In the genomic region with DNA sequence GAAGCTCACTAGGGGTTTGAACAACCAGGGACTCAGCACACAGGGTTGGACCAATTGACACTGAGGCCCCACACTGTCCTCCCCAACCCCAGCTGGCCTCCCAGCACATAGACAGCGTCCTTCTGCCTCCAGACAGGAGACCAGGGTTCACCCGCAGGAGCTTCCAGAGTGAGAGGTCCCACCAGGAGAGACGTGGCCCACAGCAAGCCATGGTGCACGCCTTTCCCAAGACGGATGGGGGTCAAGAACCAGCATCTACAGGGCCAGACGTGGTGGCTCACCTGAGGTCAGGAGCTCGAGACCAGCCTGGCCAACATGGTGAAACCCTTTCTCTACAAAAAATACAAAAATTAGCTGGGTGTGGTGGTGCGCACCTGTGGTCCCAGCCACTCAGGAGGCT, we compare ENCODE assay signal across 16 cellular contexts. TPM values are rescaled to one million over a fixed set of nuclear protein-coding genes. Genes with fewer than 3 reads are reported as not detected.
DNase-seq lines count a peak whose midpoint lies in the region; ATAC-seq and TF ChIP-seq lines count a peak whose summit lies in the region.
"Had no signal": no experiment of that assay in that cellular context is flagged by ENCODE, and none has a peak within 500 bp of the region (broad histone marks: within the 10 kb centered on the region; RNA-seq: fewer than 3 reads in every experiment).

No MANE protein-coding gene starts in this region.

- no peaks in the 10 kb centered on the region for H3K36me3 Mint-ChIP-seq in natural killer cell treated with Interleukin-12 subunit alpha and Interleukin-12 subunit beta and Interleukin-15 and Interleukin-18, amount 100 ng/mL, for 72 hours

- no peak overlapping the region for H3K4me3 Mint-ChIP-seq in natural killer cell treated with Interleukin-12 subunit alpha and Interleukin-12 subunit beta and Interleukin-15 and Interleukin-18, amount 100 ng/mL, for 72 hours
- H3K4me3 Mint-ChIP-seq: CD4-positive, alpha-beta memory T cell had no signal

- peaks cover 0 to 46% (median 24%) of the 10 kb centered on the region in 7 donors for H3K27me3 ChIP-seq in heart right ventricle

- no peaks in the 10 kb centered on the region for H3K4me1 Mint-ChIP-seq in natural killer cell treated with Interleukin-12 subunit alpha and Interleukin-12 subunit beta and Interleukin-15 and Interleukin-18, amount 100 ng/mL, for 72 hours (ENCODE audit: low read depth in 2 of 2)

- no peak overlapping the region for H3K27ac ChIP-seq in heart right ventricle
- H3K27ac ChIP-seq: GM23248, HL-60 had no signal

- H3K36me3 ChIP-seq in heart right ventricle: no peaks in the 10 kb centered on the region

- WGBS in heart right ventricle, 2 donors: 83% methylated on average over 8 of the region's 8 CpGs

- ATAC-seq in left ventricle myocardium superior (no peak), heart right ventricle (no peak), GM21360 (IDR thresholded peaks at IDR 0.05; ENCODE audit: unreplicated experiment) (no peak)
- ATAC-seq in natural killer cell treated with Interleukin-12 subunit alpha and Interleukin-12 subunit beta and Interleukin-15 and Interleukin-18, amount 100 ng/mL, for 72 hours: no peak
- ATAC-seq: GM12878, HCT116 had no signal

- no peak overlapping the region for H3K27ac Mint-ChIP-seq in natural killer cell treated with Interleukin-12 subunit alpha and Interleukin-12 subunit beta and Interleukin-15 and Interleukin-18, amount 100 ng/mL, for 72 hours

- no peaks in the 10 kb centered on the region for H3K9me3 Mint-ChIP-seq in natural killer cell treated with Interleukin-12 subunit alpha and Interleukin-12 subunit beta and Interleukin-15 and Interleukin-18, amount 100 ng/mL, for 72 hours
- H3K9me3 Mint-ChIP-seq: CD4-positive, alpha-beta memory T cell had no signal

- H3K27me3 Mint-ChIP-seq in natural killer cell treated with Interleukin-12 subunit alpha and Interleukin-12 subunit beta and Interleukin-15 and Interleukin-18, amount 100 ng/mL, for 72 hours: peaks cover 0 to 5% of the 10 kb centered on the region in 2 donors
- H3K27me3 Mint-ChIP-seq: CD4-positive, alpha-beta memory T cell had no signal

- H3K9me3 ChIP-seq in heart right ventricle: peaks cover 0 to 3% (median 0%) of the 10 kb centered on the region in 11 donors

- peak; percentile 5 for DNase-seq in activated naive CD4-positive, alpha-beta T cell treated with anti-CD3 and anti-CD28 coated beads, Interleukin-2, amount 50 U/mL, for 16 hours
- DNase-seq in activated naive CD4-positive, alpha-beta T cell treated with Interleukin-2 at 50 U/mL for 16 hours: no peak
- DNase-seq in left ventricle myocardium superior: peak; percentile 9
- no peak for DNase-seq in heart right ventricle
- peak; percentile 31 for DNase-seq in natural killer cell treated with Interleukin-12 subunit alpha and Interleukin-12 subunit beta and Interleukin-15 and Interleukin-18, amount 100 ng/mL, for 72 hours (ENCODE audit: low spot score)
- DNase-seq in ureter (ENCODE audit: low spot score): no peak
- DNase-seq: ACHN, C1 segment of cervical spinal cord, DMS79, GM23248 had no signal

- no peaks in the 10 kb centered on the region for H3K4me1 ChIP-seq in heart right ventricle

- intact Hi-C loops in left ventricle myocardium superior (cut with micrococcal nuclease): no loop called here
- intact Hi-C loops in heart right ventricle (cut with DNase I): no loop called here

- no peak overlapping the region for H3K4me3 ChIP-seq in heart right ventricle
- H3K4me3 ChIP-seq: GM12878, GM23248 had no signal

- no peak for TF ChIP-seq CTCF in heart right ventricle (IDR thresholded peaks at IDR 0.05)

RNA-seq across cellular contexts. Expression of gene SIGIRR, which starts 12.1 kb away (rescaled TPM):
- total RNA-seq in left ventricle myocardium superior (47.5 TPM), heart right ventricle (10 to 100 TPM; 20.4 to 52.4 (median 30.0) TPM), ureter (73.9 TPM)
- 100 to 1,000 TPM in 1 of 2 donors, 10 to 100 TPM in 1; 56.0 to 187 TPM for polyA plus RNA-seq in heart right ventricle
- 10 to 100 TPM; 39.0 to 44.9 TPM for total RNA-seq in natural killer cell treated with Interleukin-12 subunit alpha and Interleukin-12 subunit beta and Interleukin-15 and Interleukin-18, amount 100 ng/mL, for 72 hours

RNA-seq across cellular contexts. Expression of gene ANO9, which starts 15.0 kb away (rescaled TPM):
- total RNA-seq in left ventricle myocardium superior (1.3 TPM), heart right ventricle (1 to 10 TPM in 1 of 10 donors, under 1 TPM in 5, not detected in 4; 0.05 to 2.3 (median 0.19) TPM), ureter (17.9 TPM)
- polyA plus RNA-seq in heart right ventricle: under 1 TPM; 0.13 to 0.37 TPM
- total RNA-seq in natural killer cell treated with Interleukin-12 subunit alpha and Interleukin-12 subunit beta and Interleukin-15 and Interleukin-18, amount 100 ng/mL, for 72 hours: 1 to 10 TPM; 2.4 to 6.7 TPM
- total RNA-seq: A172, GM23248 had no signal
- polyA plus RNA-seq: GM23248 had no signal

RNA-seq across cellular contexts. Expression of gene PTDSS2, which starts 23.2 kb away (rescaled TPM):
- total RNA-seq in left ventricle myocardium superior (31.8 TPM), heart right ventricle (10 to 100 TPM; 16.7 to 37.9 (median 24.8) TPM), ureter (28.6 TPM)
- 10 to 100 TPM; 31.4 to 55.5 TPM for polyA plus RNA-seq in heart right ventricle
- total RNA-seq in natural killer cell treated with Interleukin-12 subunit alpha and Interleukin-12 subunit beta and Interleukin-15 and Interleukin-18, amount 100 ng/mL, for 72 hours: 10 to 100 TPM; 20.6 to 56.9 TPM

RNA-seq across cellular contexts. Expression of gene PKP3, which starts 32.8 kb away (rescaled TPM):
- total RNA-seq in left ventricle myocardium superior: 0.84 TPM
- total RNA-seq in heart right ventricle: 1 to 10 TPM in 4 of 10 donors, under 1 TPM in 6; 0.19 to 3.0 (median 0.74) TPM
- under 1 TPM; 0.13 to 0.80 TPM for polyA plus RNA-seq in heart right ventricle
- not detected for total RNA-seq in natural killer cell treated with Interleukin-12 subunit alpha and Interleukin-12 subunit beta and Interleukin-15 and Interleukin-18, amount 100 ng/mL, for 72 hours
- 78.5 TPM for total RNA-seq in ureter
- total RNA-seq: CD4-positive, alpha-beta memory T cell had no signal

RNA-seq across cellular contexts. Expression of gene B4GALNT4, which starts 57.6 kb away (rescaled TPM):
- total RNA-seq in left ventricle myocardium superior (0.50 TPM), heart right ventricle (1 to 10 TPM in 1 of 10 donors, under 1 TPM in 6, not detected in 3; 0.09 to 1.6 (median 0.25) TPM), ureter (3.3 TPM)
- 1 to 10 TPM in 1 of 2 donors, under 1 TPM in 1; 0.75 to 1.7 TPM for polyA plus RNA-seq in heart right ventricle
- total RNA-seq in natural killer cell treated with Interleukin-12 subunit alpha and Interleukin-12 subunit beta and Interleukin-15 and Interleukin-18, amount 100 ng/mL, for 72 hours: under 1 TPM in 1 of 2 donors, not detected in 1; 0.50 TPM
- polyA plus RNA-seq: CD4-positive, alpha-beta memory T cell had no signal

Comparison
In these comparisons a context has a peak if more than half of its experiments do, and no peak if none do; other contexts are left out.
1. DNase-seq: peak in activated naive CD4-positive, alpha-beta T cell treated with anti-CD3 and anti-CD28 coated beads, Interleukin-2, amount 50 U/mL, for 16 hours (single experiment), left ventricle myocardium superior (single experiment) and natural killer cell treated with Interleukin-12 subunit alpha and Interleukin-12 subunit beta and Interleukin-15 and Interleukin-18, amount 100 ng/mL, for 72 hours (single experiment); none in activated naive CD4-positive, alpha-beta T cell treated with Interleukin-2 at 50 U/mL for 16 hours (single experiment), heart right ventricle (0 of 2) and ureter (single experiment).